ENCODE assay signal across 8 cellular contexts in the genomic region with DNA sequence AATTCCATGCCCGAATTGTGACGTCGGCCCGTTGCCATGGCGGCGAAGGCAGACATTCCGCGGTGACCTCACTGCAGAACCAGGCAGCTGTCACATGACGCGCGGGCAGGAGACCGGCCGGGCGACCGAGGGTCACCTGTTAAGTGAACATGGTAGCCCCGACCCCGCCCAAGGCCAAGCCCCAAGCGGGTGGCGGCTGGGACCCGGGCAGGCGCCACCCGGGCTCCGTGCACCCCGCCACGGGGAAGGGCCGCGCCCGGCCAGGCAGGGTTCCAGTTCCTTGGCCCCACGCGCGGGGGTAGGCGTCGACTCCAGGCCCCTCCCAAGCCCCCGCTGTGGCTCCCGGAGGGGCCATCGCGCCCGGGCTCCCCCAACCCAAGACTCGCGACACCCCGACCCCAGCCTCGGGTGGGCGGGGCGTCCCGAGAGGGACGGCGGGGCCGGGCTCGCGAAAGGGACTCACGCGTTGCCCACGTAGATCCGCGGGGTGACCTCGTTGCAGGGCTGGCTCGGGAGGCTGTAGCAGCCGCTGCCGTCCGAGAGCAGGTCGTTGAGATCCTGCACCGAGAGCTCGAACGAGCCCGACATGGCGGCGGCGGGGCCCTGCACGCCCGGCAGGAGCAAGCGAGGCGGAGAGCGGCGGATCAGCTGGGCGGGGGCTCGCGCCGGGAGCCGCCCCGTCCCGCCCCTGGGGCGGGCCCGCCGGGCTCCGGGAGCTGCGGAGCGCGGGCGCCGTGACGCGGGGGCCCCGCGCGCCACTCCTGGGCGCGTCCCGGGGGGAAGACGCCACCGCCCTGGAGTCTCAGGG. TPM values are rescaled to one million over a fixed set of nuclear protein-coding genes. Genes with fewer than 3 reads are reported as not detected.
A peak's percentile ranks its signal among the peaks of the same experiment; 100 is the strongest.
DNase-seq lines count a peak whose midpoint lies in the region; ATAC-seq, FAIRE-seq and TF ChIP-seq lines count a peak whose summit lies in the region.

DUSP3 (minus strand) TSS at position 641 of the 808 bp plus-strand sequence; CDS start at position 588, 53 bp downstream.

- H3K9me3 ChIP-seq in HepG2 (ENCODE audit: low read length): no peaks in the 10 kb centered on the region

- no peaks in the 10 kb centered on the region for H4K20me1 ChIP-seq in HepG2 (ENCODE audit: insufficient read depth, low read length)

- no TSS peak for BruUV-seq in HepG2 (replicated peaks; lab: Mats Ljungman, UMichigan)

- H3K9ac ChIP-seq in HepG2 (ENCODE audit: insufficient read depth, low read depth, low read length): peak within 1 kb of the TSS; percentile 100

- H3K36me3 ChIP-seq in ACC112 (ENCODE audit: insufficient read depth, low read length): peaks cover 14% of the 10 kb centered on the region; the same call in 1 of the 2 replicates
- H3K36me3 ChIP-seq in HepG2 (replicated peaks in 1 of 2; ENCODE audit: control insufficient read depth in 1 of 2, insufficient read depth in 2 of 2, low read length in 2 of 2): peaks cover 10 to 25% of the 10 kb centered on the region in 2 experiments

- peak in 7 of 56 donors; percentile 4 to 42 (median 17) for TF ChIP-seq CTCF in dorsolateral prefrontal cortex (IDR thresholded peaks at IDR 0.05 in 54 of 56, conservative IDR thresholded peaks at IDR 0.05 in 2 of 56; ENCODE audit: low read depth in 1 of 56, partially characterized antibody in 56 of 56)
- TF ChIP-seq CTCF in HepG2 (CRISPR knock-in tag; IDR thresholded peaks at IDR 0.05): no peak

- H3K27me3 ChIP-seq in ACC112 (ENCODE audit: insufficient read depth, low read length): no peaks in the 10 kb centered on the region
- no peaks in the 10 kb centered on the region for H3K27me3 ChIP-seq in dorsolateral prefrontal cortex
- peaks cover 0 to 36% of the 10 kb centered on the region in 2 experiments; a peak in 3 of 5 replicates for H3K27me3 ChIP-seq in HepG2 (ENCODE audit: control insufficient read depth in 1 of 2, insufficient read depth in 2 of 2, low read length in 2 of 2)

- H3K36me3 Mint-ChIP-seq in activated CD4-positive, alpha-beta memory T cell treated with anti-CD3 and anti-CD28 coated beads for 36 hours: peaks cover 4% of the 10 kb centered on the region

- in situ Hi-C loops in HepG2 (cut with HindIII; ENCODE audit: extremely low pct_ligation_motif_present, low pct_unique_long_range_greater_than_20kb): no loop called here

- TF ChIP-seq POLR2A in HepG2 (IDR thresholded peaks at IDR 0.05; ENCODE audit: insufficient read depth in 1 of 2, low read depth in 2 of 2, low read length in 2 of 2): peak; percentile 91 to 96

- H3K4me1 ChIP-seq in ACC112 (ENCODE audit: control insufficient read depth, insufficient read depth, low read length, unreplicated experiment): peaks cover 20% of the 10 kb centered on the region
- H3K4me1 ChIP-seq in HepG2 (ENCODE audit: insufficient read depth, low read length): peaks cover 72% of the 10 kb centered on the region

- H3K4me2 ChIP-seq in HepG2 (ENCODE audit: low read depth, low read length): peak within 1 kb of the TSS; percentile 97

- H2AFZ ChIP-seq in ACC112 (ENCODE audit: low read length, unreplicated experiment) (peak within 1 kb of the TSS; percentile 94), HepG2 (ENCODE audit: low read length) (no peak within 1 kb of the TSS)

- TF ChIP-seq RAD21 in HepG2 (CRISPR knock-in tag; IDR thresholded peaks at IDR 0.05): peak; percentile 35

- H3K27me3 Mint-ChIP-seq in activated CD4-positive, alpha-beta memory T cell treated with anti-CD3 and anti-CD28 coated beads for 36 hours: peaks cover 24% of the 10 kb centered on the region

- DNase-seq in NCI-H510A treated with DMSO at 0.1 percent for 48 hours (lab: John Stamatoyannopoulos, UW) (peak; percentile 78), dorsolateral prefrontal cortex (peak; percentile 89 to 97 (median 94)), HepG2 (ENCODE audit: low spot score) (peak; percentile 92)
- DNase-seq in activated CD4-positive, alpha-beta memory T cell treated with anti-CD3 and anti-CD28 coated beads for 36 hours: peak; percentile 79
- DNase-seq in stimulated activated CD4-positive, alpha-beta T cell treated with anti-CD3 and anti-CD28 coated beads, Interleukin-2, amount 100 ng/mL, for 24 hours: peak; percentile 76 to 78

- H3K4me3 ChIP-seq in ACC112 (ENCODE audit: low read depth, low read length): peak within 1 kb of the TSS; percentile 97
- H3K4me3 ChIP-seq in dorsolateral prefrontal cortex: peak within 1 kb of the TSS; percentile 79 to 100 (median 97)
- peak within 1 kb of the TSS; percentile 75 to 93 (median 91) for H3K4me3 ChIP-seq in HepG2 (replicated peaks in 1 of 3; ENCODE audit: insufficient read depth in 1 of 3, low read depth in 2 of 3, low read length in 3 of 3)

- peaks cover 6% of the 10 kb centered on the region for H3K4me1 Mint-ChIP-seq in activated CD4-positive, alpha-beta memory T cell treated with anti-CD3 and anti-CD28 coated beads for 36 hours (ENCODE audit: low read depth)

- CTCF ChIA-PET in activated CD4-positive, alpha-beta memory T cell treated with anti-CD3 and anti-CD28 coated beads for 36 hours (lab: Charles Lee): interaction anchor here (0.6 to 4.4 kb wide), 2 partner anchors 12 to 657 kb away, joined by 3 to 30 read pairs; no protein-coding TSS in a partner anchor
- CTCF ChIA-PET in HepG2 (lab: Yijun Ruan, JAX; ENCODE audit: low intra/inter-chr PET ratio, low total read pairs): interaction anchor here (0.9 kb wide), 1 partner anchor 68 kb away, joined by 3 read pairs; no protein-coding TSS in a partner anchor

- WGBS in HepG2 (ENCODE audit: low lambda C conversion rate): 0% methylated on average over 19 of the region's 100 CpGs

- POLR2A ChIA-PET in activated CD4-positive, alpha-beta memory T cell treated with anti-CD3 and anti-CD28 coated beads for 36 hours (lab: Charles Lee): interaction anchor here (0.6 to 0.9 kb wide), 2 partner anchors 418 to 781 kb away, joined by 3 read pairs; no protein-coding TSS in a partner anchor
- POLR2A ChIA-PET in HepG2 (lab: Yijun Ruan, JAX): interaction anchor here (0.6 to 1.6 kb wide), 12 partner anchors 11 to 411 kb away, joined by 3 to 7 read pairs (median 3); partner anchors contain the start of gene MPP3

- peaks cover 24% of the 10 kb centered on the region for H3K79me2 ChIP-seq in ACC112 (ENCODE audit: control insufficient read depth, insufficient read depth, low read length, unreplicated experiment)
- H3K79me2 ChIP-seq in HepG2 (ENCODE audit: insufficient read depth, low read length): peaks cover 23% of the 10 kb centered on the region

- intact Hi-C loops in activated CD4-positive, alpha-beta memory T cell treated with anti-CD3 and anti-CD28 coated beads for 36 hours (cut with micrococcal nuclease): no loop called here
- intact Hi-C loops in dorsolateral prefrontal cortex (cut with DNase I): loop anchor here in 1 of 2 donors (5.0 kb wide), 1 partner anchor 129 kb away; the partner anchor contains the start of gene MPP2
- intact Hi-C loops in HepG2 (cut with micrococcal nuclease; ENCODE audit: unreplicated experiment): no loop called here

- H3K9me3 Mint-ChIP-seq in activated CD4-positive, alpha-beta memory T cell treated with anti-CD3 and anti-CD28 coated beads for 36 hours: no peaks in the 10 kb centered on the region

- peak; percentile 61 for ATAC-seq in GM18861 (IDR thresholded peaks at IDR 0.05; ENCODE audit: unreplicated experiment)
- peak; percentile 77 for ATAC-seq in HG03159 (IDR thresholded peaks at IDR 0.05; ENCODE audit: unreplicated experiment)
- peak; percentile 93 for ATAC-seq in HepG2

- TF ChIP-seq EP300 in HepG2 (IDR thresholded peaks at IDR 0.05; ENCODE audit: low read depth in 2 of 2, low read length in 2 of 2) (0 out of 4 replicates have a peak, but pooled peaks of 1 of the 2 experiments have one; percentile 29), HepG2 (CRISPR knock-in tag; IDR thresholded peaks at IDR 0.05; ENCODE audit: borderline replicate concordance) (0 out of 2 replicates have a peak, but pooled peaks have one; percentile 31)

- H3K27ac ChIP-seq in ACC112 (ENCODE audit: low read depth, low read length) (peak within 1 kb of the TSS; percentile 92), dorsolateral prefrontal cortex (peak within 1 kb of the TSS; percentile 86 to 100 (median 99)), HepG2 (ENCODE audit: extremely low read length, insufficient read depth, low read length) (peak within 1 kb of the TSS; percentile 95)

- peak within 1 kb of the TSS; percentile 83 for H3K4me3 Mint-ChIP-seq in activated CD4-positive, alpha-beta memory T cell treated with anti-CD3 and anti-CD28 coated beads for 36 hours

- no peak for FAIRE-seq in HepG2 (lab: Jason Lieb, UNC)

- H3K27ac Mint-ChIP-seq in activated CD4-positive, alpha-beta memory T cell treated with anti-CD3 and anti-CD28 coated beads for 36 hours: no peak within 1 kb of the TSS

TF ChIP-seq in HepG2, 621 proteins besides CTCF, POLR2A, EP300 and RAD21 (continues in another document):
- peak; percentile 81; the same call in 1 of the 2 replicates for TF ChIP-seq EED (CRISPR knock-in tag; IDR thresholded peaks at IDR 0.05)
- no peak for TF ChIP-seq SMYD3 (CRISPR knock-in tag; IDR thresholded peaks at IDR 0.05)
- TF ChIP-seq HHEX (CRISPR knock-in tag; IDR thresholded peaks at IDR 0.05): no peak

RNA-seq across cellular contexts. Expression of gene DUSP3, which starts in this region (rescaled TPM):
- total RNA-seq in activated CD4-positive, alpha-beta memory T cell treated with anti-CD3 and anti-CD28 coated beads for 36 hours: 10 to 100 TPM; 13.8 to 14.8 TPM
- total RNA-seq in dorsolateral prefrontal cortex (100 to 1,000 TPM in 70 of 120 experiments, 10 to 100 TPM in 50; 65.6 to 156 (median 103) TPM), HepG2 (2016; rRNA removed; fragmentation: Illumina TruSeq; extraction: Trizol) (60.0 and 73.6 TPM in 2 replicates)
- 23.0 and 23.3 TPM in 2 replicates for total RNA-seq in HepG2 (2016; cell fraction: cytosol; rRNA removed; fragmentation: Illumina TruSeq; extraction: Trizol; ENCODE audit: low read depth)
- total RNA-seq in HepG2 (2016; cell fraction: insoluble cytoplasmic fraction; rRNA removed; fragmentation: Illumina TruSeq; extraction: Trizol): 59.0 and 65.1 TPM in 2 replicates
- total RNA-seq in HepG2 (2016; cell fraction: membrane; rRNA removed; fragmentation: Illumina TruSeq; extraction: Trizol): 67.6 and 70.6 TPM in 2 replicates
- total RNA-seq in HepG2 (2016; cell fraction: nucleus; rRNA removed; fragmentation: Illumina TruSeq; extraction: Trizol): 43.1 and 45.5 TPM in 2 replicates
- polyA plus RNA-seq in HepG2 (2011; rRNA removed): 71.5 and 77.4 TPM in 2 replicates
- 62.0 and 65.1 TPM in 2 replicates for polyA plus RNA-seq in HepG2 (2011; cell fraction: cytosol; rRNA removed)
- polyA plus RNA-seq in HepG2 (2011; cell fraction: nucleus; rRNA removed): 124 and 143 TPM in 2 replicates
- polyA plus RNA-seq in HepG2 (2012): 44.3 and 55.5 TPM in 2 replicates
- 24.0 and 28.0 TPM in 2 replicates for polyA plus RNA-seq in HepG2 (2016; cell fraction: cytosol; fragmentation: Illumina TruSeq; extraction: Trizol; ENCODE audit: low read depth)
- 87.5 and 94.5 TPM in 2 replicates for polyA plus RNA-seq in HepG2 (2016; cell fraction: insoluble cytoplasmic fraction; fragmentation: Illumina TruSeq; extraction: Trizol; ENCODE audit: low read depth)
- polyA plus RNA-seq in HepG2 (2016; cell fraction: membrane; fragmentation: Illumina TruSeq; extraction: Trizol; ENCODE audit: low read depth): 57.3 and 59.6 TPM in 2 replicates
- 64.9 and 69.6 TPM in 2 replicates for polyA plus RNA-seq in HepG2 (2016; cell fraction: nucleus; fragmentation: Illumina TruSeq; extraction: Trizol; ENCODE audit: insufficient read depth, low read depth)
- 62.1 and 126 TPM in 2 replicates for polyA minus RNA-seq in HepG2 (2011; rRNA and poly(A)+ RNA removed; ENCODE audit: low replicate concordance)
- polyA minus RNA-seq in HepG2 (2011; cell fraction: cytosol; rRNA and poly(A)+ RNA removed): 57.0 and 66.2 TPM in 2 replicates
- 75.8 and 87.4 TPM in 2 replicates for polyA minus RNA-seq in HepG2 (2011; cell fraction: nucleus; rRNA and poly(A)+ RNA removed)

Comparison
In these comparisons a context has a peak if more than half of its experiments do, and no peak if none do; other contexts are left out.
1. Peak in every context shown above with its lines: DNase-seq, ATAC-seq, H3K4me3 ChIP-seq and H3K27ac ChIP-seq.